ENCODE assay signal across 1 cellular context in the genomic region with DNA sequence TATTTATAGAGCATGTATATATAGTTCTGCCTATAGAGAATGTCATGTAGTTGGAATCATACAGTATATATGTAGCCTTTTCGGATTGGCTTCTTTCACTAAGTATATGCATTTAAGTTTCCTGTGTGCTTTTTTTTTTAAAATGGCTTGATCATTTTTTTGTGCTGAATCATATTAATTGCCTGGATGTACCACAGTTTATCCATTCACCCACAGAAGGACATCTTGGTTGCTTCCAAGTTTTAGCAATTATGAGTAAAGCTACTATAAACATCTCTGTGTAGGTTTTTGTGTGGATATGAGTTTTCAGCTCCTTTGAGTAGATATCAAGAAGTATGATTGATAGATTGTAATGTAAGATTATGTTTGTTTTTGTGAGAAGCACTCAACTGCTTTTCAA.
TF ChIP-seq lines count a peak whose summit lies in the region.

No MANE protein-coding gene starts in this region.

TF ChIP-seq in IMR-90, 13 proteins besides CTCF, POLR2A, EP300 and RAD21 (continued from another document):
- TF ChIP-seq, protein P1, sequence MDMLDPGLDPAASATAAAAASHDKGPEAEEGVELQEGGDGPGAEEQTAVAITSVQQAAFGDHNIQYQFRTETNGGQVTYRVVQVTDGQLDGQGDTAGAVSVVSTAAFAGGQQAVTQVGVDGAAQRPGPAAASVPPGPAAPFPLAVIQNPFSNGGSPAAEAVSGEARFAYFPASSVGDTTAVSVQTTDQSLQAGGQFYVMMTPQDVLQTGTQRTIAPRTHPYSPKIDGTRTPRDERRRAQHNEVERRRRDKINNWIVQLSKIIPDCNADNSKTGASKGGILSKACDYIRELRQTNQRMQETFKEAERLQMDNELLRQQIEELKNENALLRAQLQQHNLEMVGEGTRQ (IDR thresholded peaks at IDR 0.05; ENCODE audit: low read depth, low read length) = no peak
- TF ChIP-seq CEBPB (IDR thresholded peaks at IDR 0.05; ENCODE audit: low read depth, low read length) (no peak), FOS (IDR thresholded peaks at IDR 0.05; ENCODE audit: low read depth, low read length) (no peak), MXI1 (IDR thresholded peaks at IDR 0.05; ENCODE audit: borderline replicate concordance, low read depth, low read length) (no peak), NFE2L2 (IDR thresholded peaks at IDR 0.05; ENCODE audit: low read depth, low read length) (no peak), RFX5 (IDR thresholded peaks at IDR 0.05; ENCODE audit: low read depth, low read length) (no peak), MAZ (IDR thresholded peaks at IDR 0.05; ENCODE audit: borderline replicate concordance, low read depth, low read length) (no peak), SMC3 (IDR thresholded peaks at IDR 0.05; ENCODE audit: low read depth, low read length) (no peak), BHLHE40 (IDR thresholded peaks at IDR 0.05; ENCODE audit: low read depth, low read length) (no peak), CHD1 (IDR thresholded peaks at IDR 0.05; ENCODE audit: low read depth, low read length) (no peak)
- TF ChIP-seq, protein P2, sequence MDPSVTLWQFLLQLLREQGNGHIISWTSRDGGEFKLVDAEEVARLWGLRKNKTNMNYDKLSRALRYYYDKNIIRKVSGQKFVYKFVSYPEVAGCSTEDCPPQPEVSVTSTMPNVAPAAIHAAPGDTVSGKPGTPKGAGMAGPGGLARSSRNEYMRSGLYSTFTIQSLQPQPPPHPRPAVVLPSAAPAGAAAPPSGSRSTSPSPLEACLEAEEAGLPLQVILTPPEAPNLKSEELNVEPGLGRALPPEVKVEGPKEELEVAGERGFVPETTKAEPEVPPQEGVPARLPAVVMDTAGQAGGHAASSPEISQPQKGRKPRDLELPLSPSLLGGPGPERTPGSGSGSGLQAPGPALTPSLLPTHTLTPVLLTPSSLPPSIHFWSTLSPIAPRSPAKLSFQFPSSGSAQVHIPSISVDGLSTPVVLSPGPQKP (IDR thresholded peaks at IDR 0.05; ENCODE audit: borderline replicate concordance, low read depth, low read length) = no peak
